8 cellular contexts compared by ENCODE assay signal in the genomic region with DNA sequence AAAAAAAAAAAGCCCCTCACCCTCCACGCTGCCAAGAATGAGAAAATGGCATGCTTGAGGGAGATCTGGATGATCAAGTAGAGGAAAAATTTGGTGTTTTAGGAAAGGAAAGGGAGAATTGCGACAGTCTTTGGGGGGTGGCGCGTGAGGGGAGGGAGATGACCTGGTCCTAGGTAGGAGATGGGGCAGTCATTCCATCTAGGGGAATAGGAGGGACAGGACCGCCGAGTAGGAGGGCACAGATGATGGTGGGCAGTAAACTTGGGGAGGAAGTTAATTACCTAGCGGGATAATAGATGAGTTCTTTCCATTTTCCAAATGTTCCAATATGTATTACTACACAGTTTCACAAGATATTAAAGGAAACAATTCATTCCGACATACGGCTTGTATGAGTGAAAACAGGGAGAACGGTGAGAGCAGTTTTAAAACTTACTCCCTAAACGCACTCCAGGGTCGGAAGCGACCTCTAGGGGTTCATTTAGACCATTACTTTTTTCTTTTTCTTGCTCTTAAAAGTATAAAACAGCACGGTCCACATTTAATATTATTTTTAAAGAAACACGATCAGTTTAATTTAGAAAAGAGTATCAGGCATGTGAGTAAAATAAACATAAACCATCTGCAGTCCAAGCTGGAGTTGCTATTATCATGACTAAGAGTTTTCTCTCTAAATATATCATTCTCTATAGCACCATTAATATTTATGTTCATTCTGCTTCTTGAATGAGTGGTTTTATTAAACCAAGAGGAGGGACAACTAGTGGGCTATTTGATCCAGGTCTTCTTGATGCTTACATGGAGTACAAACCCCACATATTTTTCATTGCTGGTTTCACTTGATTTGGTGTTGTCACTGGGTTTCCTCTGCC. TPM values are rescaled to one million over a fixed set of nuclear protein-coding genes. Genes with fewer than 3 reads are reported as not detected.
DNase-seq lines count a peak whose midpoint lies in the region; ATAC-seq and TF ChIP-seq lines count a peak whose summit lies in the region.

No MANE protein-coding gene starts in this region.

- POLR2A ChIA-PET in A673 (lab: Charles Lee; ENCODE audit: low non-redundant PET): no interaction called here
- POLR2A ChIA-PET in activated CD4-positive, alpha-beta T cell treated with anti-CD3 and anti-CD28 coated beads, Interleukin-2, amount 10 ng/mL, durations not matched to agents 7 days and 5 days (lab: Charles Lee): interaction anchor here (0.6 kb wide), 1 partner anchor 52 kb away, joined by 3 read pairs; no protein-coding TSS in a partner anchor

- peaks cover 13% of the 10 kb centered on the region for H3K27me3 Mint-ChIP-seq in activated CD4-positive, alpha-beta T cell treated with anti-CD3 and anti-CD28 coated beads, Interleukin-2, amount 10 ng/mL, durations not matched to agents 7 days and 5 days

- ATAC-seq in GM19452 (IDR thresholded peaks at IDR 0.05; ENCODE audit: unreplicated experiment) (no peak), GM18498 (IDR thresholded peaks at IDR 0.05; ENCODE audit: unreplicated experiment) (no peak)

- DNase-seq in A673 (ENCODE audit: low spot score) (peak; percentile 75), EL (peak; percentile 64), NCI-H2107 (lab: John Stamatoyannopoulos, UW) (peak; percentile 24), foreskin melanocyte (peak; percentile 57), renal cortical epithelial cell (ENCODE audit: low read depth) (peak; percentile 71)
- peak; percentile 50 for DNase-seq in activated CD4-positive, alpha-beta T cell treated with anti-CD3 and anti-CD28 coated beads, Interleukin-2, amount 10 ng/mL, durations not matched to agents 7 days and 5 days

- peaks cover 5% of the 10 kb centered on the region for H3K4me1 ChIP-seq in A673 (ENCODE audit: insufficient read depth, low read length, poor library complexity, severe bottlenecking)

- no peaks in the 10 kb centered on the region for H3K27me3 ChIP-seq in A673 (replicated peaks; ENCODE audit: insufficient read depth, low read depth, low read length, poor library complexity)

- no peak overlapping the region for H3K4me3 Mint-ChIP-seq in activated CD4-positive, alpha-beta T cell treated with anti-CD3 and anti-CD28 coated beads, Interleukin-2, amount 10 ng/mL, durations not matched to agents 7 days and 5 days

- no peak overlapping the region for H3K27ac Mint-ChIP-seq in activated CD4-positive, alpha-beta T cell treated with anti-CD3 and anti-CD28 coated beads, Interleukin-2, amount 10 ng/mL, durations not matched to agents 7 days and 5 days

- CTCF ChIA-PET in A673 (lab: Charles Lee): interaction anchor here (0.7 kb wide), 1 partner anchor 183 kb away, joined by 8 read pairs; no protein-coding TSS in a partner anchor
- CTCF ChIA-PET in activated CD4-positive, alpha-beta T cell treated with anti-CD3 and anti-CD28 coated beads, Interleukin-2, amount 10 ng/mL, durations not matched to agents 7 days and 5 days (lab: Charles Lee): interaction anchor here (0.8 to 1.7 kb wide), 3 partner anchors 9 to 14 kb away, joined by 3 to 6 read pairs (median 4); no protein-coding TSS in a partner anchor

- H3K4me1 Mint-ChIP-seq in activated CD4-positive, alpha-beta T cell treated with anti-CD3 and anti-CD28 coated beads, Interleukin-2, amount 10 ng/mL, durations not matched to agents 7 days and 5 days: peaks cover 27% of the 10 kb centered on the region

- no peaks in the 10 kb centered on the region for H3K36me3 ChIP-seq in A673 (ENCODE audit: insufficient read depth, low read length, poor library complexity, severe bottlenecking)

- H3K27ac ChIP-seq in A673 (ENCODE audit: low read depth, low read length, poor library complexity, severe bottlenecking): no peak overlapping the region

- BruUV-seq in A673 (replicated peaks; lab: Mats Ljungman, UMichigan): no TSS peak

- TF ChIP-seq CTCF in A673 (conservative IDR thresholded peaks at IDR 0.05; ENCODE audit: low read depth, low read length): peak; percentile 75

- H3K9me3 ChIP-seq in A673 (ENCODE audit: low read depth, low read length, poor library complexity, severe bottlenecking): no peaks in the 10 kb centered on the region

- no peaks in the 10 kb centered on the region for H3K9me3 Mint-ChIP-seq in activated CD4-positive, alpha-beta T cell treated with anti-CD3 and anti-CD28 coated beads, Interleukin-2, amount 10 ng/mL, durations not matched to agents 7 days and 5 days

- peak overlapping the region; percentile 27 for H3K4me3 ChIP-seq in A673 (ENCODE audit: low read depth, low read length, poor library complexity, severe bottlenecking)

- peaks cover 1% of the 10 kb centered on the region for H3K36me3 Mint-ChIP-seq in activated CD4-positive, alpha-beta T cell treated with anti-CD3 and anti-CD28 coated beads, Interleukin-2, amount 10 ng/mL, durations not matched to agents 7 days and 5 days (ENCODE audit: low read depth)

- intact Hi-C loops in A673 (cut with micrococcal nuclease; ENCODE audit: unreplicated experiment): loop anchor here (5.0 kb wide), 1 partner anchor 161 kb away; no protein-coding TSS in a partner anchor

RNA-seq across cellular contexts. Expression of a gene that starts 3.0 kb away (rescaled TPM):
- 22.4 and 24.0 TPM in 2 replicates for total RNA-seq in A673 (2021)
- 10 to 100 TPM; 16.7 to 21.4 TPM for total RNA-seq in activated CD4-positive, alpha-beta T cell treated with anti-CD3 and anti-CD28 coated beads, Interleukin-2, amount 10 ng/mL, durations not matched to agents 7 days and 5 days
- total RNA-seq in renal cortical epithelial cell: 6.6 and 14.0 TPM in 2 replicates

RNA-seq across cellular contexts. Expression of a gene that starts 11.5 kb away (rescaled TPM):
- total RNA-seq in A673 (2021) (23.6 and 26.9 TPM in 2 replicates), renal cortical epithelial cell (7.4 and 13.5 TPM in 2 replicates)
- 1 to 10 TPM; 4.9 to 5.7 TPM for total RNA-seq in activated CD4-positive, alpha-beta T cell treated with anti-CD3 and anti-CD28 coated beads, Interleukin-2, amount 10 ng/mL, durations not matched to agents 7 days and 5 days

RNA-seq across cellular contexts. Expression of a gene that starts 41.1 kb away (rescaled TPM):
- total RNA-seq in A673 (2021): 0.33 TPM in 1 of 2 replicates, not detected in the other
- total RNA-seq in activated CD4-positive, alpha-beta T cell treated with anti-CD3 and anti-CD28 coated beads, Interleukin-2, amount 10 ng/mL, durations not matched to agents 7 days and 5 days: not detected
- total RNA-seq in renal cortical epithelial cell: not detected in 2 replicates

Comparison
In these comparisons a context has a peak if more than half of its experiments do, and no peak if none do; other contexts are left out.
1. DNase-seq: peak in every context shown above with its lines; median percentile 75 in A673; 71 in renal cortical epithelial cell; 64 in EL; 57 in foreskin melanocyte; 50 in activated CD4-positive, alpha-beta T cell treated with anti-CD3 and anti-CD28 coated beads, Interleukin-2, amount 10 ng/mL, durations not matched to agents 7 days and 5 days; 24 in NCI-H2107.